Comparison of ENCODE assay signal across 8 cellular contexts in genomic region chr20:53865905-53866786, GRCh38.
DNase-seq lines count a peak whose midpoint lies in the region; ATAC-seq and TF ChIP-seq lines count a peak whose summit lies in the region.

No MANE protein-coding gene starts in this region.

- no peaks in the 10 kb centered on the region for H3K36me3 ChIP-seq in KMS-11 (ENCODE audit: insufficient read depth)
- no peaks in the 10 kb centered on the region for H3K36me3 ChIP-seq in WERI-Rb-1
- no peaks in the 10 kb centered on the region for H3K36me3 ChIP-seq in parathyroid adenoma (ENCODE audit: control insufficient read depth, insufficient read depth, low read length)

- H3K9ac ChIP-seq in KMS-11 (peak overlapping the region; percentile 43; the same call in 1 of the 2 replicates), parathyroid adenoma (no peak overlapping the region)

- H3K4me3 ChIP-seq in KMS-11 (IDR thresholded peaks at IDR 0.05; ENCODE audit: insufficient read depth, low read depth, low read length): no peak overlapping the region
- peak overlapping the region; percentile 33 for H3K4me3 ChIP-seq in WERI-Rb-1 (ENCODE audit: low read depth, low read length)
- peak overlapping the region; percentile 55 for H3K4me3 ChIP-seq in parathyroid adenoma (ENCODE audit: low read depth, low read length)

- H2AFZ ChIP-seq in KMS-11 (ENCODE audit: low read depth) (peak overlapping the region; percentile 71), parathyroid adenoma (peak overlapping the region; percentile 72)

- H3K27me3 ChIP-seq in KMS-11 (ENCODE audit: insufficient read depth, low read depth) (no peaks in the 10 kb centered on the region), WERI-Rb-1 (ENCODE audit: insufficient read depth, low read depth, severe bottlenecking) (no peaks in the 10 kb centered on the region), foreskin keratinocyte (no peaks in the 10 kb centered on the region), parathyroid adenoma (ENCODE audit: control insufficient read depth, insufficient read depth, low read length) (no peaks in the 10 kb centered on the region)

- H3K9me3 ChIP-seq in WERI-Rb-1 (ENCODE audit: severe bottlenecking): no peaks in the 10 kb centered on the region
- no peaks in the 10 kb centered on the region for H3K9me3 ChIP-seq in parathyroid adenoma (ENCODE audit: control insufficient read depth, low read length)

- peaks cover 56% of the 10 kb centered on the region for H3K4me1 ChIP-seq in KMS-11 (ENCODE audit: low read depth, poor library complexity, severe bottlenecking)
- peaks cover 36% of the 10 kb centered on the region for H3K4me1 ChIP-seq in foreskin keratinocyte
- peaks cover 54% of the 10 kb centered on the region for H3K4me1 ChIP-seq in parathyroid adenoma

- H3K27ac ChIP-seq in KMS-11: peak overlapping the region; percentile 83
- H3K27ac ChIP-seq in WERI-Rb-1: no peak overlapping the region
- peak overlapping the region; percentile 94 for H3K27ac ChIP-seq in foreskin keratinocyte
- H3K27ac ChIP-seq in parathyroid adenoma: peak overlapping the region; percentile 99

- H3K79me2 ChIP-seq in KMS-11 (ENCODE audit: insufficient read depth, low read depth): no peaks in the 10 kb centered on the region
- H3K79me2 ChIP-seq in parathyroid adenoma: no peaks in the 10 kb centered on the region

- ATAC-seq in foreskin keratinocyte: peak; percentile 78
- no peak for ATAC-seq in HG03039 (IDR thresholded peaks at IDR 0.05; ENCODE audit: unreplicated experiment)
- no peak for ATAC-seq in GM21526 (IDR thresholded peaks at IDR 0.05; ENCODE audit: low FRiP score, unreplicated experiment)
- ATAC-seq in HG03045 (IDR thresholded peaks at IDR 0.05; ENCODE audit: unreplicated experiment): no peak

- TF ChIP-seq CTCF in KMS-11 (conservative IDR thresholded peaks at IDR 0.05; ENCODE audit: low read depth, low read length) (no peak), WERI-Rb-1 (IDR thresholded peaks at IDR 0.05; ENCODE audit: low read depth, low read length) (no peak), foreskin keratinocyte (conservative IDR thresholded peaks at IDR 0.05) (no peak), parathyroid adenoma (IDR thresholded peaks at IDR 0.05) (no peak)

- DNase-seq in DMS 273 (lab: John Stamatoyannopoulos, UW; ENCODE audit: unreplicated experiment): peak; percentile 77
- DNase-seq in WERI-Rb-1: peak; percentile 63
- peak; percentile 73 to 86 for DNase-seq in foreskin keratinocyte

- H3K4me2 ChIP-seq in KMS-11: peak overlapping the region; percentile 84
- peak overlapping the region; percentile 92 for H3K4me2 ChIP-seq in parathyroid adenoma (ENCODE audit: low read length)

- H4K20me1 ChIP-seq in KMS-11 (ENCODE audit: insufficient read depth): no peaks in the 10 kb centered on the region
